In the genomic region with DNA sequence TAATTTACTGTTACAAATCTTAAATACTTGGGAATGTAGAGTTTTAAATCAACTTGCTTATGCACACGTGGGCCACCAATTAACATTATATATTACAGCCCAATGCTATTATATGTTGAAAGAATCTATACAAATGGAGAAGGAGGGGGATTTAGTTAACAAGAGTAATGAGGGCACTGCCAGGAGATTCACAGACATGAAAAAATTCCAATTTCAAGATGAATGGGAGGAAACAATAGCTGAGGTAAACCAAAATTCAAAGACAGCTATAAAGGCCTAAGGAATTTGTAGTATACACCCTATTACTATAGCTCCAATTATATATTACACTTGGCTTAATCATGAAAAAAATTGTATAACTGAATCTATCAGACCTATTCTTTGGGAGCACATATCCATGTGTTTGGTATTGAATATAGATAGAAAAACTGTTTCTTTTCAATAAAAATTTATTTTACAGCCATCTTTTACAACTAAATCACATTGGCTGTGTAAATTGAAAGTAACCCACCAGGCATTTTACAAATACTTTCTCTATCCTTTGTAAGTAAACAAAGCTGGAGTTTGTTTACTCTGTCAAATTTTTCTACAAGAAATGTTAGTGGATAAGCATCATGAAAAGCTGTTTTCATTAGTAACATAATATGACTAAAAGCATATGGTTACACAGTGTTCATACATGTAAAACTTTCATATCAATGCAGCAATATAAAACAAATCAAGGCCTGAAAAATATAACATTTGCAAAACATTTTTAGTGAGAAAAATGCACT, we compare ENCODE assay signal across 18 cellular contexts.
DNase-seq lines count a peak whose midpoint lies in the region; ATAC-seq and TF ChIP-seq lines count a peak whose summit lies in the region.
"Had no signal": no experiment of that assay in that cellular context is flagged by ENCODE, and none has a peak within 500 bp of the region (broad histone marks: within the 10 kb centered on the region; RNA-seq: fewer than 3 reads in every experiment).

No MANE protein-coding gene starts in this region.

- CTCF ChIA-PET in PC-3 (lab: Charles Lee): interaction anchor here (0.5 kb wide), 1 partner anchor 501 kb away, joined by 3 read pairs; no protein-coding TSS in a partner anchor

- H3K9me2 ChIP-seq in GM23248 (ENCODE audit: insufficient read depth): no peaks in the 10 kb centered on the region
- H3K9me2 ChIP-seq in PC-3 (replicated peaks; ENCODE audit: low read length): no peaks in the 10 kb centered on the region

- H3K27ac ChIP-seq in GM23248 (no peak overlapping the region), PC-3 (ENCODE audit: low read length) (0 out of 2 replicates have a peak overlapping the region, but pooled peaks have one; percentile 3), smooth muscle cell (ENCODE audit: low read depth) (no peak overlapping the region)
- H3K27ac ChIP-seq: KMS-11, SK-N-MC had no signal

- H3K27me3 ChIP-seq in GM23248 (replicated peaks; ENCODE audit: insufficient read depth): no peaks in the 10 kb centered on the region
- no peaks in the 10 kb centered on the region for H3K27me3 ChIP-seq in PC-3 (ENCODE audit: low read length)
- no peaks in the 10 kb centered on the region for H3K27me3 ChIP-seq in smooth muscle cell (ENCODE audit: low read depth)

- H3K4me2 ChIP-seq in GM23248 (ENCODE audit: unreplicated experiment) (peak overlapping the region; percentile 57), PC-3 (ENCODE audit: low read length) (peak overlapping the region; percentile 72), smooth muscle cell (peak overlapping the region; percentile 27)
- H3K4me2 ChIP-seq: KMS-11 had no signal

- POLR2A ChIA-PET in PC-3 (lab: Charles Lee; ENCODE audit: unreplicated experiment): interaction anchor here (1.1 kb wide), 1 partner anchor 32 kb away, joined by 6 read pairs; no protein-coding TSS in a partner anchor

- whole genome bisulfite sequencing in GM23248 (ENCODE audit: low coverage in 1 of 2, low lambda C conversion rate in 2 of 2, missing lambda C conversion rate in 2 of 2), 2 experiments: 100% methylated on average over 1 of the region's 1 CpG
- 79% methylated on average over 1 of the region's 1 CpG for WGBS in smooth muscle cell (ENCODE audit: low lambda C conversion rate)

- H3K4me3 ChIP-seq in GM23248: no peak overlapping the region
- peak overlapping the region; percentile 7; the same call in 1 of the 2 replicates for H3K4me3 ChIP-seq in PC-3 (ENCODE audit: low read length)
- H3K4me3 ChIP-seq in smooth muscle cell: no peak overlapping the region
- H3K4me3 ChIP-seq: SK-N-MC had no signal

- no peaks in the 10 kb centered on the region for H3F3A ChIP-seq in GM23248 (ENCODE audit: insufficient read depth)
- no peaks in the 10 kb centered on the region for H3F3A ChIP-seq in PC-3 (ENCODE audit: low read length, unreplicated experiment)
- H3F3A ChIP-seq in smooth muscle cell (ENCODE audit: low read depth): no peaks in the 10 kb centered on the region

- intact Hi-C loops in PC-3 (cut with micrococcal nuclease): no loop called here

- H3K4me1 Mint-ChIP-seq in endothelial cell (ENCODE audit: unreplicated experiment): peaks cover 21% of the 10 kb centered on the region
- no peaks in the 10 kb centered on the region for H3K4me1 Mint-ChIP-seq in activated T-helper 17 cell treated with anti-CD3 and anti-CD28 coated beads, Interleukin-2, amount 50 U/mL, for 72 hours
- H3K4me1 Mint-ChIP-seq: CD4-positive, CD25-positive, alpha-beta regulatory T cell had no signal

- no peak overlapping the region for H3K4me3 Mint-ChIP-seq in endothelial cell (ENCODE audit: unreplicated experiment)
- H3K4me3 Mint-ChIP-seq in activated T-helper 17 cell treated with anti-CD3 and anti-CD28 coated beads, Interleukin-2, amount 50 U/mL, for 72 hours: no peak overlapping the region
- H3K4me3 Mint-ChIP-seq: CD4-positive, CD25-positive, alpha-beta regulatory T cell had no signal

- H3K27me3 Mint-ChIP-seq in endothelial cell (ENCODE audit: unreplicated experiment): peaks cover 2% of the 10 kb centered on the region
- no peaks in the 10 kb centered on the region for H3K27me3 Mint-ChIP-seq in activated T-helper 17 cell treated with anti-CD3 and anti-CD28 coated beads, Interleukin-2, amount 50 U/mL, for 72 hours
- H3K27me3 Mint-ChIP-seq: CD4-positive, CD25-positive, alpha-beta regulatory T cell had no signal

- H3K9ac ChIP-seq in GM23248 (no peak overlapping the region), PC-3 (ENCODE audit: low read length) (no peak overlapping the region), smooth muscle cell (ENCODE audit: low read depth) (no peak overlapping the region)
- H3K9ac ChIP-seq: KMS-11 had no signal

- H3K4me1 ChIP-seq in GM23248 (ENCODE audit: insufficient read depth): peaks cover 8% of the 10 kb centered on the region
- H3K4me1 ChIP-seq in PC-3 (ENCODE audit: insufficient read depth, low read length): peaks cover 15% of the 10 kb centered on the region
- peaks cover 24% of the 10 kb centered on the region for H3K4me1 ChIP-seq in smooth muscle cell (ENCODE audit: low read depth)

- H3K9me3 Mint-ChIP-seq in endothelial cell (ENCODE audit: unreplicated experiment): no peaks in the 10 kb centered on the region
- H3K9me3 Mint-ChIP-seq in activated T-helper 17 cell treated with anti-CD3 and anti-CD28 coated beads, Interleukin-2, amount 50 U/mL, for 72 hours: peaks cover 4% of the 10 kb centered on the region

- ATAC-seq in PC-3: peak; percentile 56
- no peak for ATAC-seq in activated T-helper 17 cell treated with anti-CD3 and anti-CD28 coated beads, Interleukin-2, amount 50 U/mL, for 72 hours (replicated peaks)
- no peak for ATAC-seq in esophagus mucosa

- peaks cover 8% of the 10 kb centered on the region for H3K36me3 Mint-ChIP-seq in endothelial cell (ENCODE audit: low read depth, unreplicated experiment)
- H3K36me3 Mint-ChIP-seq in activated T-helper 17 cell treated with anti-CD3 and anti-CD28 coated beads, Interleukin-2, amount 50 U/mL, for 72 hours (ENCODE audit: low read depth): no peaks in the 10 kb centered on the region
- H3K36me3 Mint-ChIP-seq: CD4-positive, CD25-positive, alpha-beta regulatory T cell had no signal

- H3K36me3 ChIP-seq in GM23248 (ENCODE audit: low read depth): no peaks in the 10 kb centered on the region
- no peaks in the 10 kb centered on the region for H3K36me3 ChIP-seq in PC-3 (ENCODE audit: low read depth, low read length)
- H3K36me3 ChIP-seq in smooth muscle cell (ENCODE audit: low read depth): no peaks in the 10 kb centered on the region

- H3K27ac Mint-ChIP-seq in endothelial cell (ENCODE audit: unreplicated experiment): peak overlapping the region; percentile 11
- H3K27ac Mint-ChIP-seq in activated T-helper 17 cell treated with anti-CD3 and anti-CD28 coated beads, Interleukin-2, amount 50 U/mL, for 72 hours: no peak overlapping the region
- H3K27ac Mint-ChIP-seq: CD4-positive, CD25-positive, alpha-beta regulatory T cell had no signal

- no peaks in the 10 kb centered on the region for H3K9me3 ChIP-seq in GM23248 (ENCODE audit: low read depth)
- H3K9me3 ChIP-seq in PC-3 (ENCODE audit: low read length): no peaks in the 10 kb centered on the region
- H3K9me3 ChIP-seq in smooth muscle cell (replicated peaks; ENCODE audit: low read depth): no peaks in the 10 kb centered on the region

- DNase-seq in GM23248: no peak
- peak; percentile 41 for DNase-seq in PC-3
- no peak for DNase-seq in endothelial cell (ENCODE audit: low spot score)
- no peak for DNase-seq in smooth muscle cell (lab: John Stamatoyannopoulos, UW; ENCODE audit: unreplicated experiment)
- no peak for DNase-seq in SK-N-DZ (ENCODE audit: low spot score)
- DNase-seq: CD4-positive, CD25-positive, alpha-beta regulatory T cell; COR-L47; DND-41; GOT3; NCI-H1105; NCI-H146; NCI-H2029 treated with DMSO at 0.1 percent for 48 hours; NCI-H524 treated with DMSO at 0.1 percent for 48 hours; Right ventricle myocardium superior had no signal

- in situ Hi-C loops in GM23248 (cut with MboI): no loop called here

- H4K20me1 ChIP-seq in GM23248 (ENCODE audit: insufficient read depth): no peaks in the 10 kb centered on the region
- H4K20me1 ChIP-seq in PC-3 (ENCODE audit: low read length): no peaks in the 10 kb centered on the region
- no peaks in the 10 kb centered on the region for H4K20me1 ChIP-seq in smooth muscle cell (ENCODE audit: low read depth)

- no TSS peak for BruUV-seq in PC-3 (replicated peaks; lab: Mats Ljungman, UMichigan)

- TF ChIP-seq CTCF in PC-3 (conservative IDR thresholded peaks at IDR 0.05; ENCODE audit: low read depth, low read length): no peak
- TF ChIP-seq CTCF in endothelial cell (IDR thresholded peaks at IDR 0.05; ENCODE audit: unreplicated experiment): no peak
- TF ChIP-seq CTCF in smooth muscle cell (IDR thresholded peaks at IDR 0.05; ENCODE audit: borderline replicate concordance, insufficient read depth, poor library complexity, severe bottlenecking): no peak

- H2AFZ ChIP-seq in GM23248 (no peak overlapping the region), PC-3 (ENCODE audit: low read length) (no peak overlapping the region), smooth muscle cell (ENCODE audit: low read depth) (no peak overlapping the region)

- H3K79me2 ChIP-seq in GM23248 (ENCODE audit: insufficient read depth) (no peaks in the 10 kb centered on the region), PC-3 (ENCODE audit: low read length) (no peaks in the 10 kb centered on the region), smooth muscle cell (ENCODE audit: low read depth) (peaks cover 12% of the 10 kb centered on the region)
